Comparison of ENCODE assay signal across 8 cellular contexts in genomic region chr9:34646211-34647083, GRCh38. TPM values are rescaled to one million over a fixed set of nuclear protein-coding genes. Genes with fewer than 3 reads are reported as not detected.
A peak's percentile ranks its signal among the peaks of the same experiment; 100 is the strongest.
DNase-seq lines count a peak whose midpoint lies in the region; ATAC-seq, FAIRE-seq and TF ChIP-seq lines count a peak whose summit lies in the region.

TSS of gene GALT (plus strand) at chr9:34646675. CDS start at chr9:34646705, 30 bp downstream.

- BruUV-seq in HepG2 (replicated peaks; lab: Mats Ljungman, UMichigan), result no TSS peak

- H3K4me1 ChIP-seq in HepG2 (ENCODE audit: insufficient read depth, low read length), result peaks cover 75% of the 10 kb centered on the region

- no peaks in the 10 kb centered on the region for H3K9me3 ChIP-seq in HepG2 (ENCODE audit: low read length)

- in situ Hi-C loops in HepG2 (cut with HindIII; ENCODE audit: extremely low pct_ligation_motif_present, low pct_unique_long_range_greater_than_20kb), result no loop called here

- H3K27ac ChIP-seq in C4-2B (peak within 1 kb of the TSS; percentile 86), HepG2 (ENCODE audit: extremely low read length, insufficient read depth, low read length) (peak within 1 kb of the TSS; percentile 95)

- H4K20me1 ChIP-seq in HepG2 (ENCODE audit: insufficient read depth, low read length), result no peaks in the 10 kb centered on the region

- peak within 1 kb of the TSS; percentile 89 for H3K9ac ChIP-seq in HepG2 (ENCODE audit: insufficient read depth, low read depth, low read length)

- WGBS in HepG2 (ENCODE audit: low lambda C conversion rate), result 1% methylated on average over 8 of the region's 43 CpGs

- peak in 1 of 2 experiments; percentile 73; a peak in 2 of 4 replicates for TF ChIP-seq POLR2A in HepG2 (IDR thresholded peaks at IDR 0.05; ENCODE audit: insufficient read depth in 1 of 2, low read depth in 2 of 2, low read length in 2 of 2)

- intact Hi-C loops in HepG2 (cut with micrococcal nuclease; ENCODE audit: unreplicated experiment), result no loop called here

- TF ChIP-seq CTCF in C4-2B (conservative IDR thresholded peaks at IDR 0.05), result peak; percentile 79
- TF ChIP-seq CTCF in HepG2 (CRISPR knock-in tag; IDR thresholded peaks at IDR 0.05), result peak; percentile 84

- 0 out of 4 replicates have a peak, but pooled peaks of 1 of the 2 experiments have one; percentile 1 for TF ChIP-seq EP300 in HepG2 (IDR thresholded peaks at IDR 0.05; ENCODE audit: low read depth in 2 of 2, low read length in 2 of 2)
- peak; percentile 58; the same call in 1 of the 2 replicates for TF ChIP-seq EP300 in HepG2 (CRISPR knock-in tag; IDR thresholded peaks at IDR 0.05; ENCODE audit: borderline replicate concordance)

- peak within 1 kb of the TSS; percentile 86 for H3K4me2 ChIP-seq in HepG2 (ENCODE audit: low read depth, low read length)

- POLR2A ChIA-PET in HepG2 (lab: Yijun Ruan, JAX), result interaction anchor here (0.7 to 4.1 kb wide), 11 partner anchors 9 to 55 kb away, joined by 3 to 100 read pairs (median 4); partner anchors contain the start of genes ARID3C, CCL27, DCTN3 and RPP25L

- peak; percentile 84 for ATAC-seq in GM19328 (IDR thresholded peaks at IDR 0.05; ENCODE audit: unreplicated experiment)
- ATAC-seq in HG03469 (IDR thresholded peaks at IDR 0.05; ENCODE audit: unreplicated experiment), result peak; percentile 70
- ATAC-seq in HepG2, result peak; percentile 82

- peaks cover 8 to 18% of the 10 kb centered on the region in 2 experiments for H3K36me3 ChIP-seq in HepG2 (replicated peaks in 1 of 2; ENCODE audit: control insufficient read depth in 1 of 2, insufficient read depth in 2 of 2, low read length in 2 of 2)

- H3K27me3 ChIP-seq in HepG2 (ENCODE audit: control insufficient read depth in 1 of 2, insufficient read depth in 2 of 2, low read length in 2 of 2), result no peaks in the 10 kb centered on the region; a peak in 1 of 5 replicates

- CTCF ChIA-PET in HepG2 (lab: Yijun Ruan, JAX; ENCODE audit: low intra/inter-chr PET ratio, low total read pairs), result interaction anchor here (1.6 to 2.7 kb wide), 4 partner anchors 9 to 55 kb away, joined by 4 to 12 read pairs (median 7); partner anchors contain the start of gene SIGMAR1

- peak; percentile 60 for TF ChIP-seq RAD21 in HepG2 (CRISPR knock-in tag; IDR thresholded peaks at IDR 0.05)

- H3K4me3 ChIP-seq in HepG2 (replicated peaks in 1 of 3; ENCODE audit: insufficient read depth in 1 of 3, low read depth in 2 of 3, low read length in 3 of 3), result peak within 1 kb of the TSS; percentile 75 to 88 (median 78)

- peak; percentile 96 for DNase-seq in NCI-H69 (lab: John Stamatoyannopoulos, UW)
- peak; percentile 94 to 95 for DNase-seq in activated CD4-positive, alpha-beta T cell treated with anti-CD3 and anti-CD28 coated beads, Interleukin-2, amount 50 U/mL, for 24 hours (ENCODE audit: low read depth in 1 of 2, low spot score in 1 of 2)
- peak; percentile 62 for DNase-seq in dedifferentiated amniotic fluid mesenchymal stem cell (ENCODE audit: extremely low spot score)
- DNase-seq in HepG2 (ENCODE audit: low spot score), result peak; percentile 87
- peak; percentile 98 to 99 for DNase-seq in stimulated activated CD4-positive, alpha-beta T cell treated with anti-CD3 and anti-CD28 coated beads, Interleukin-2, amount 100 ng/mL, for 48 hours

- no peak within 1 kb of the TSS for H2AFZ ChIP-seq in HepG2 (ENCODE audit: low read length)

- peak; percentile 79 for FAIRE-seq in HepG2 (lab: Jason Lieb, UNC)

- peaks cover 16% of the 10 kb centered on the region for H3K79me2 ChIP-seq in HepG2 (ENCODE audit: insufficient read depth, low read length)

TF ChIP-seq in HepG2, 621 proteins besides CTCF, POLR2A, EP300 and RAD21 (continues in another document):
- peak; percentile 59 for TF ChIP-seq HOXA3 (CRISPR knock-in tag; IDR thresholded peaks at IDR 0.05)
- no peak for TF ChIP-seq PBX3 (CRISPR knock-in tag; IDR thresholded peaks at IDR 0.05; ENCODE audit: borderline replicate concordance)
- no peak; the same call in 1 of the 2 replicates for TF ChIP-seq ZFP41 (CRISPR knock-in tag; IDR thresholded peaks at IDR 0.05; ENCODE audit: borderline replicate concordance)
- peak; percentile 92 for TF ChIP-seq NRL (CRISPR knock-in tag; IDR thresholded peaks at IDR 0.05; ENCODE audit: borderline replicate concordance)
- peak; percentile 56; the same call in 1 of the 2 replicates for TF ChIP-seq AHDC1 (CRISPR knock-in tag; IDR thresholded peaks at IDR 0.05; ENCODE audit: borderline replicate concordance)
- TF ChIP-seq ZNF251 (CRISPR knock-in tag; IDR thresholded peaks at IDR 0.05), result no peak; the same call in 1 of the 2 replicates
- no peak for TF ChIP-seq ZNF274 (CRISPR knock-in tag; IDR thresholded peaks at IDR 0.05)
- TF ChIP-seq ZNF563 (CRISPR knock-in tag; IDR thresholded peaks at IDR 0.05), result peak; percentile 78; the same call in 1 of the 2 replicates

RNA-seq across cellular contexts. Expression of gene GALT, which starts in this region (rescaled TPM):
- total RNA-seq in HepG2 (2016; rRNA removed; fragmentation: Illumina TruSeq; extraction: Trizol), result 21.1 and 40.4 TPM in 2 replicates
- 12.8 and 15.4 TPM in 2 replicates for total RNA-seq in HepG2 (2016; cell fraction: cytosol; rRNA removed; fragmentation: Illumina TruSeq; extraction: Trizol; ENCODE audit: low read depth)
- total RNA-seq in HepG2 (2016; cell fraction: insoluble cytoplasmic fraction; rRNA removed; fragmentation: Illumina TruSeq; extraction: Trizol), result 21.8 and 38.8 TPM in 2 replicates
- 13.8 and 14.2 TPM in 2 replicates for total RNA-seq in HepG2 (2016; cell fraction: membrane; rRNA removed; fragmentation: Illumina TruSeq; extraction: Trizol)
- 46.8 and 57.0 TPM in 2 replicates for total RNA-seq in HepG2 (2016; cell fraction: nucleus; rRNA removed; fragmentation: Illumina TruSeq; extraction: Trizol)
- 46.3 and 51.3 TPM in 2 replicates for polyA plus RNA-seq in HepG2 (2011; rRNA removed)
- 11.4 and 15.3 TPM in 2 replicates for polyA plus RNA-seq in HepG2 (2011; cell fraction: cytosol; rRNA removed)
- polyA plus RNA-seq in HepG2 (2011; cell fraction: nucleus; rRNA removed), result 271 and 279 TPM in 2 replicates
- polyA plus RNA-seq in HepG2 (2012), result 32.1 and 38.4 TPM in 2 replicates
- polyA plus RNA-seq in HepG2 (2016; cell fraction: cytosol; fragmentation: Illumina TruSeq; extraction: Trizol; ENCODE audit: low read depth), result 9.9 TPM in 2 replicates
- 26.1 and 30.6 TPM in 2 replicates for polyA plus RNA-seq in HepG2 (2016; cell fraction: insoluble cytoplasmic fraction; fragmentation: Illumina TruSeq; extraction: Trizol; ENCODE audit: low read depth)
- polyA plus RNA-seq in HepG2 (2016; cell fraction: membrane; fragmentation: Illumina TruSeq; extraction: Trizol; ENCODE audit: low read depth), result 10.9 and 13.1 TPM in 2 replicates
- 91.9 and 92.7 TPM in 2 replicates for polyA plus RNA-seq in HepG2 (2016; cell fraction: nucleus; fragmentation: Illumina TruSeq; extraction: Trizol; ENCODE audit: insufficient read depth, low read depth)
- polyA minus RNA-seq in HepG2 (2011; rRNA and poly(A)+ RNA removed; ENCODE audit: low replicate concordance), result 27.4 and 44.3 TPM in 2 replicates
- polyA minus RNA-seq in HepG2 (2011; cell fraction: cytosol; rRNA and poly(A)+ RNA removed), result 4.0 and 5.6 TPM in 2 replicates
- 68.1 and 83.3 TPM in 2 replicates for polyA minus RNA-seq in HepG2 (2011; cell fraction: nucleus; rRNA and poly(A)+ RNA removed)

Comparison
In these comparisons a context has a peak if more than half of its experiments do, and no peak if none do; other contexts are left out.
1. Peak in every context shown above with its lines: DNase-seq, ATAC-seq, H3K4me3 ChIP-seq and H3K27ac ChIP-seq.